10 cellular contexts compared by ENCODE assay signal in the genomic region with DNA sequence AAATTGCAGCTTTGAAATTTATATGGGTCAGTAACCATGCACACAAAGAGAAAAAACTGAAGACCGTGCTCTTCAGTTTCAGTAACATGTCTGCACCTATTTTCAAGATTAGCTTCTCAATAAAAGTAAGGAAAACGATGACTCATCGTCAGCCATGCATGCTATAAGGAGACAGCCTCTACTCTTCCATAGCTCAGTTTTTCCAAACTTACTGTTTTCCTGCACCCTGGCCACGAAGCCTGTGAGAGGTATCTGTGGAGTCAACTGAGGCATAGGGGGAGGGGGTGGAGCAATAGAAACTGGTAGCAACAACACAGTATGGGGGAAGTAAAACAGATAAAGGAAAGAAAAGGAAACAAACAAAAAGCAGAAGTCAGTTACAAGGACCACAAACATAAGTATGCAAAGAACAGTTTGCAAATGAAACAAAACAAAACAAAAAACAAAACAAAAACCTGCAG. TPM values are rescaled to one million over a fixed set of nuclear protein-coding genes. Genes with fewer than 3 reads are reported as not detected.
A peak's percentile ranks its signal among the peaks of the same experiment; 100 is the strongest.
DNase-seq lines count a peak whose midpoint lies in the region; ATAC-seq lines count a peak whose summit lies in the region.
"Had no signal": no experiment of that assay in that cellular context is flagged by ENCODE, and none has a peak within 500 bp of the region (broad histone marks: within the 10 kb centered on the region; RNA-seq: fewer than 3 reads in every experiment).

No MANE protein-coding gene starts in this region.

- no peaks in the 10 kb centered on the region for H3K4me1 ChIP-seq in effector memory CD4-positive, alpha-beta T cell (ENCODE audit: control insufficient read depth, insufficient read depth, low read length, poor library complexity, severe bottlenecking)

- H3K4me3 ChIP-seq in H7 (ENCODE audit: insufficient read depth, low read depth, low read length): no peak overlapping the region
- no peak overlapping the region for H3K4me3 ChIP-seq in effector memory CD4-positive, alpha-beta T cell (ENCODE audit: insufficient read depth, low read depth, low read length, poor library complexity, severe bottlenecking)
- H3K4me3 ChIP-seq: SK-N-MC had no signal

- no peak overlapping the region for H3K4me3 Mint-ChIP-seq in central memory CD8-positive, alpha-beta T cell
- H3K4me3 Mint-ChIP-seq: nephron had no signal

- H3K4me1 Mint-ChIP-seq in central memory CD8-positive, alpha-beta T cell: peaks cover 5% of the 10 kb centered on the region
- H3K4me1 Mint-ChIP-seq: nephron had no signal

- H3K9me3 ChIP-seq in effector memory CD4-positive, alpha-beta T cell (ENCODE audit: control insufficient read depth, low read length): no peaks in the 10 kb centered on the region

- H3K9me3 Mint-ChIP-seq in central memory CD8-positive, alpha-beta T cell: no peaks in the 10 kb centered on the region
- H3K9me3 Mint-ChIP-seq: nephron had no signal

- no peaks in the 10 kb centered on the region for H3K27me3 Mint-ChIP-seq in central memory CD8-positive, alpha-beta T cell

- H3K36me3 ChIP-seq in H7 (replicated peaks; ENCODE audit: control insufficient read depth, insufficient read depth, low read length): no peaks in the 10 kb centered on the region
- peaks cover 24% of the 10 kb centered on the region for H3K36me3 ChIP-seq in effector memory CD4-positive, alpha-beta T cell (ENCODE audit: control insufficient read depth, insufficient read depth, low read length)

- no peaks in the 10 kb centered on the region for H3K27me3 ChIP-seq in H7 (ENCODE audit: control insufficient read depth, insufficient read depth, low read length)
- H3K27me3 ChIP-seq in effector memory CD4-positive, alpha-beta T cell (replicated peaks; ENCODE audit: control insufficient read depth, insufficient read depth, low read length, poor library complexity, severe bottlenecking): no peaks in the 10 kb centered on the region

- peaks cover 37% of the 10 kb centered on the region for H3K36me3 Mint-ChIP-seq in central memory CD8-positive, alpha-beta T cell (ENCODE audit: insufficient read depth)

- H3K27ac ChIP-seq in effector memory CD4-positive, alpha-beta T cell (ENCODE audit: insufficient read depth, low read length, poor library complexity, severe bottlenecking): no peak overlapping the region
- H3K27ac ChIP-seq: SK-N-MC had no signal

- peak; percentile 30 for DNase-seq in H7
- DNase-seq in LHCN-M2 (ENCODE audit: low read depth): peak; percentile 31
- DNase-seq in central memory CD8-positive, alpha-beta T cell (ENCODE audit: low spot score in 2 of 2): no peak
- no peak for DNase-seq in activated gamma-delta T cell (lab: John Stamatoyannopoulos, UW)
- no peak for DNase-seq in effector memory CD4-positive, alpha-beta T cell
- DNase-seq in epidermal melanocyte (ENCODE audit: insufficient read length, low spot score): no peak
- no peak for DNase-seq in SW480 (ENCODE audit: low spot score)

- peak; percentile 96 for ATAC-seq in GM18498 (IDR thresholded peaks at IDR 0.05; ENCODE audit: unreplicated experiment)
- ATAC-seq in central memory CD8-positive, alpha-beta T cell (replicated peaks; ENCODE audit: extremely low read depth, poor library complexity, severe bottlenecking): no peak

- peak overlapping the region; percentile 42 for H3K27ac Mint-ChIP-seq in central memory CD8-positive, alpha-beta T cell (ENCODE audit: low read depth)

RNA-seq across cellular contexts. Expression of a gene that starts 58.0 kb away (rescaled TPM):
- total RNA-seq in H7 (2014; rRNA removed; shearing (Covaris generic)): 17.4 and 18.1 TPM in 2 replicates
- total RNA-seq in LHCN-M2 (2014; rRNA removed): 14.6 and 16.1 TPM in 2 replicates
- polyA plus RNA-seq in LHCN-M2 (2012): 4.2 TPM

Comparison
In these comparisons a context has a peak if more than half of its experiments do, and no peak if none do; other contexts are left out.
1. DNase-seq: peak in H7 (single experiment) and LHCN-M2 (single experiment); none in central memory CD8-positive, alpha-beta T cell (0 of 2), activated gamma-delta T cell (single experiment), effector memory CD4-positive, alpha-beta T cell (0 of 3), epidermal melanocyte (single experiment) and SW480 (single experiment).